Comparison of ENCODE assay signal across 23 cellular contexts in genomic region chr5:93929146-93929545, GRCh38.
DNase-seq lines count a peak whose midpoint lies in the region; ATAC-seq and TF ChIP-seq lines count a peak whose summit lies in the region.
"Had no signal": no experiment of that assay in that cellular context is flagged by ENCODE, and none has a peak within 500 bp of the region (broad histone marks: within the 10 kb centered on the region; RNA-seq: fewer than 3 reads in every experiment).

No MANE protein-coding gene starts in this region.

- no peaks in the 10 kb centered on the region for H3K27me3 ChIP-seq in right atrium auricular region
- H3K27me3 ChIP-seq: dorsolateral prefrontal cortex, sigmoid colon had no signal

- H3K9me3 Mint-ChIP-seq in natural killer cell, result no peaks in the 10 kb centered on the region
- H3K9me3 Mint-ChIP-seq: activated CD4-positive, alpha-beta T cell treated with anti-CD3 and anti-CD28 coated beads, Interleukin-2, amount 10 ng/mL, durations not matched to agents 7 days and 5 days; activated naive CD8-positive, alpha-beta T cell treated with anti-CD3 and anti-CD28 coated beads, Interleukin-2, amount 10 ng/mL, durations not matched to agents 7 days and 5 days; activated T-helper 17 cell treated with anti-CD3 and anti-CD28 coated beads, Interleukin-2, amount 50 U/mL, for 72 hours had no signal

- H3K4me1 Mint-ChIP-seq in natural killer cell, result peaks cover 17 to 21% of the 10 kb centered on the region in 2 donors
- H3K4me1 Mint-ChIP-seq: activated CD4-positive, alpha-beta T cell treated with anti-CD3 and anti-CD28 coated beads, Interleukin-2, amount 10 ng/mL, durations not matched to agents 7 days and 5 days; activated naive CD8-positive, alpha-beta T cell treated with anti-CD3 and anti-CD28 coated beads, Interleukin-2, amount 10 ng/mL, durations not matched to agents 7 days and 5 days had no signal

- no peaks in the 10 kb centered on the region for H3K27me3 Mint-ChIP-seq in natural killer cell (ENCODE audit: low read depth in 2 of 2)
- H3K27me3 Mint-ChIP-seq: activated CD4-positive, alpha-beta T cell treated with anti-CD3 and anti-CD28 coated beads, Interleukin-2, amount 10 ng/mL, durations not matched to agents 7 days and 5 days; activated naive CD8-positive, alpha-beta T cell treated with anti-CD3 and anti-CD28 coated beads, Interleukin-2, amount 10 ng/mL, durations not matched to agents 7 days and 5 days; activated T-helper 17 cell treated with anti-CD3 and anti-CD28 coated beads, Interleukin-2, amount 50 U/mL, for 72 hours; CD4-positive, CD25-positive, alpha-beta regulatory T cell had no signal

- H3K27ac ChIP-seq in right atrium auricular region, result no peak overlapping the region
- H3K27ac ChIP-seq: dorsolateral prefrontal cortex, epithelial cell of prostate, KMS-11, sigmoid colon had no signal

- no peaks in the 10 kb centered on the region for H3K9me3 ChIP-seq in right atrium auricular region
- H3K9me3 ChIP-seq: sigmoid colon had no signal

- H3K4me3 Mint-ChIP-seq in natural killer cell, result no peak overlapping the region
- H3K4me3 Mint-ChIP-seq: activated CD4-positive, alpha-beta T cell treated with anti-CD3 and anti-CD28 coated beads, Interleukin-2, amount 10 ng/mL, durations not matched to agents 7 days and 5 days; activated naive CD8-positive, alpha-beta T cell treated with anti-CD3 and anti-CD28 coated beads, Interleukin-2, amount 10 ng/mL, durations not matched to agents 7 days and 5 days; activated T-helper 17 cell treated with anti-CD3 and anti-CD28 coated beads, Interleukin-2, amount 50 U/mL, for 72 hours; CD4-positive, CD25-positive, alpha-beta regulatory T cell; nephron; T-helper 1 cell treated with Interleukin-12 subunit alpha and Interleukin-12 subunit beta and Interleukin-4 antibody, amounts not matched to agents 30 μg/mL and 1 μg/mL, for 36 hours had no signal

- ATAC-seq in natural killer cell, result no peak
- ATAC-seq in left colon, result no peak
- ATAC-seq: activated T-helper 17 cell treated with anti-CD3 and anti-CD28 coated beads, Interleukin-2, amount 50 U/mL, for 72 hours had no signal

- TF ChIP-seq CTCF in fibroblast of pulmonary artery (IDR thresholded peaks at IDR 0.05; ENCODE audit: low read length, missing control alignments) (no peak), natural killer cell (IDR thresholded peaks at IDR 0.05) (no peak), right atrium auricular region (IDR thresholded peaks at IDR 0.05) (no peak)

- intact Hi-C loops in natural killer cell (cut with micrococcal nuclease), result no loop called here
- intact Hi-C loops in left colon (cut with DNase I, micrococcal nuclease), result no loop called here

- no peak overlapping the region for H3K27ac Mint-ChIP-seq in natural killer cell
- H3K27ac Mint-ChIP-seq: activated CD4-positive, alpha-beta T cell treated with anti-CD3 and anti-CD28 coated beads, Interleukin-2, amount 10 ng/mL, durations not matched to agents 7 days and 5 days; activated naive CD8-positive, alpha-beta T cell treated with anti-CD3 and anti-CD28 coated beads, Interleukin-2, amount 10 ng/mL, durations not matched to agents 7 days and 5 days; activated T-helper 17 cell treated with anti-CD3 and anti-CD28 coated beads, Interleukin-2, amount 50 U/mL, for 72 hours; CD4-positive, CD25-positive, alpha-beta regulatory T cell; nephron; T-helper 1 cell treated with Interleukin-12 subunit alpha and Interleukin-12 subunit beta and Interleukin-4 antibody, amounts not matched to agents 30 μg/mL and 1 μg/mL, for 36 hours had no signal

- no peaks in the 10 kb centered on the region for H3K4me1 ChIP-seq in right atrium auricular region

- no peaks in the 10 kb centered on the region for H3K36me3 ChIP-seq in right atrium auricular region
- H3K36me3 ChIP-seq: sigmoid colon had no signal

- H3K36me3 Mint-ChIP-seq in natural killer cell, result no peaks in the 10 kb centered on the region

- H3K4me3 ChIP-seq in fibroblast of pulmonary artery (replicated peaks; ENCODE audit: low read depth, low read length) (no peak overlapping the region), right atrium auricular region (no peak overlapping the region)
- H3K4me3 ChIP-seq: dorsolateral prefrontal cortex, sigmoid colon had no signal

- DNase-seq in DMS 273 treated with DMSO at 0.1 percent for 48 hours (lab: John Stamatoyannopoulos, UW), result peak; percentile 83
- DNase-seq in LHCN-M2 (ENCODE audit: low read depth), result peak; percentile 78
- DNase-seq in amniotic epithelial cell (ENCODE audit: low read depth), result peak; percentile 42
- DNase-seq in fibroblast of pulmonary artery (ENCODE audit: low read depth), result peak; percentile 51
- no peak for DNase-seq in COLO829 (ENCODE audit: low spot score)
- DNase-seq in natural killer cell, result no peak
- DNase-seq in left colon, result no peak
- no peak for DNase-seq in right atrium auricular region (ENCODE audit: low spot score)
- DNase-seq: activated CD4-positive, alpha-beta T cell treated with anti-CD3 and anti-CD28 coated beads, Interleukin-2, amount 10 ng/mL, durations not matched to agents 7 days and 5 days; activated naive CD8-positive, alpha-beta T cell treated with anti-CD3 and anti-CD28 coated beads, Interleukin-2, amount 10 ng/mL, durations not matched to agents 7 days and 5 days; CD4-positive, CD25-positive, alpha-beta regulatory T cell; DMS79; dorsolateral prefrontal cortex; NCI-H1092; NCI-H2081; SHP77; sigmoid colon; stimulated activated naive CD4-positive, alpha-beta T cell had no signal

Comparison
In these comparisons a context has a peak if more than half of its experiments do, and no peak if none do; other contexts are left out.
1. DNase-seq: peak in DMS 273 treated with DMSO at 0.1 percent for 48 hours (single experiment), LHCN-M2 (single experiment), amniotic epithelial cell (single experiment) and fibroblast of pulmonary artery (single experiment); none in COLO829 (single experiment), natural killer cell (single experiment), left colon (0 of 2) and right atrium auricular region (single experiment).